Comparison of ENCODE assay signal across 30 cellular contexts in the genomic region with DNA sequence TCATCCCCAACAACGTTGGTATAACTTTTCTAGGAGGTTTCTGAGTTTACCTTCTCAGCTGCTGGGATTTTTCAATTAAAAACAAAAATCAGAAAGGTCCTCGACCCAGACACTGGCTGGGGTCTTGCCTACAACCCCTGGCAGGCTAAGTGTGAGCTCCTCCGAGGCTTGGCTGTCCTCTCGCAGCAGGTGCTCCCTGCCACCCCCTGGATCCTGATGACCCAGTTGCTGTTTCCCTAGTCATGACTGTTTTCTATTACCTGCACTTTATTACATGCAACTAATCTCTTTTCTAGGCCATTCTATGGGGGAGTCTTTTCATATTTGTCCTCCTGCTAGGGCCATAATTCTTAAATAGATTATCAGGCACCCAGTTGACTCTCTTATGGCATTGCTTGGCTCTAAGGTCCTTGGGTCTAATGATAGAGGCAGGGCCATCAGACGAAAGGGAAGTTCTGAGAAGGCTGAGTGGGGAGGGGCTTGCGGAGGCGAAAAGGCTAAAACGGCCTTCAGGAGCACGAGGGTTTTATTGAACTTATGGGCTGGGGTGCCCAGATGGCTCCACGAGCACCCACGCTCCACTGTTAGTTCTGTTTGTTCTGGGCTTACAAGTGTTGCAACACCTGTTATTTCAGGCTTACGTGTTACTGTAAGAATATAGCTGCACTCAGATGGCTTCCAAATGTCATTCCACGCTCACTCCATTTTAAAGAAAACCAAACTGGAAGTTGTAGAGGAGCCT.
DNase-seq lines count a peak whose midpoint lies in the region; ATAC-seq and TF ChIP-seq lines count a peak whose summit lies in the region.
"Had no signal": no experiment of that assay in that cellular context is flagged by ENCODE, and none has a peak within 500 bp of the region (broad histone marks: within the 10 kb centered on the region; RNA-seq: fewer than 3 reads in every experiment).

No MANE protein-coding gene starts in this region.

- no peak for TF ChIP-seq POLR2A in IMR-90 (IDR thresholded peaks at IDR 0.05; ENCODE audit: low read depth, low read length)

- H3K56ac ChIP-seq in IMR-90 (ENCODE audit: extremely low read depth, insufficient read depth, low read length): no peak overlapping the region

- CTCF ChIA-PET in BJ (lab: Yijun Ruan, JAX): interaction anchor here (1.0 kb wide), 2 partner anchors 12 to 16 kb away, joined by 3 read pairs; no protein-coding TSS in a partner anchor
- CTCF ChIA-PET in IMR-90 (lab: Yijun Ruan, JAX): no interaction called here
- CTCF ChIA-PET in SK-N-SH (lab: Yijun Ruan, JAX): interaction anchor here (0.6 kb wide), 1 partner anchor 19 kb away, joined by 3 read pairs; no protein-coding TSS in a partner anchor
- CTCF ChIA-PET in activated CD8-positive, alpha-beta T cell treated with anti-CD3 and anti-CD28 coated beads for 36 hours (lab: Charles Lee): interaction anchor here (1.5 kb wide), 1 partner anchor 9 kb away, joined by 7 read pairs; no protein-coding TSS in a partner anchor

- H2BK20ac ChIP-seq in IMR-90 (ENCODE audit: low read depth, low read length): no peak overlapping the region

- no peaks in the 10 kb centered on the region; the same call in 1 of the 2 replicates for H3K27me3 ChIP-seq in BJ (ENCODE audit: control insufficient read depth, insufficient read depth, low read length)
- H3K27me3 ChIP-seq in IMR-90 (ENCODE audit: control insufficient read depth, insufficient read depth, low read length): peaks cover 2% of the 10 kb centered on the region; the same call in 1 of the 2 replicates
- no peaks in the 10 kb centered on the region for H3K27me3 ChIP-seq in SJCRH30
- no peaks in the 10 kb centered on the region for H3K27me3 ChIP-seq in SK-N-SH (ENCODE audit: insufficient read depth)
- H3K27me3 ChIP-seq in lower lobe of right lung (ENCODE audit: low read depth): no peaks in the 10 kb centered on the region
- H3K27me3 ChIP-seq: dorsolateral prefrontal cortex, pancreas, right atrium auricular region had no signal

- peaks cover 7% of the 10 kb centered on the region for H3K36me3 Mint-ChIP-seq in activated CD8-positive, alpha-beta T cell treated with anti-CD3 and anti-CD28 coated beads for 36 hours (ENCODE audit: low read depth)
- H3K36me3 Mint-ChIP-seq: type B pancreatic cell had no signal

- peaks cover 8% of the 10 kb centered on the region for H3K9me3 ChIP-seq in IMR-90 (ENCODE audit: control insufficient read depth, insufficient read depth, low read length)
- 0 out of 2 replicates have a peak, but pooled peaks cover 11% of the 10 kb centered on the region for H3K9me3 ChIP-seq in SJCRH30 (replicated peaks)
- no peaks in the 10 kb centered on the region for H3K9me3 ChIP-seq in SK-N-SH
- H3K9me3 ChIP-seq in lower lobe of right lung: peaks cover 10% of the 10 kb centered on the region
- H3K9me3 ChIP-seq: Caco-2, pancreas had no signal

- H4K91ac ChIP-seq in IMR-90 (ENCODE audit: insufficient read depth, low read depth, low read length): no peak overlapping the region

- DNase-seq in BJ (ENCODE audit: low read depth) (peak; percentile 43), IMR-90 (no peak), SJCRH30 (peak; percentile 55 to 73), left lobe of liver (ENCODE audit: low spot score) (no peak), SK-N-SH (no peak), lower lobe of right lung (no peak)
- DNase-seq in activated CD8-positive, alpha-beta T cell treated with anti-CD3 and anti-CD28 coated beads for 36 hours: no peak
- DNase-seq: activated CD4-positive, alpha-beta T cell treated with anti-CD3 and anti-CD28 coated beads for 36 hours; activated CD8-positive, alpha-beta memory T cell treated with anti-CD3 and anti-CD28 coated beads for 24 hours; activated gamma-delta T cell treated with Interleukin-2 at 50 U/mL for 16 hours; activated T-cell treated with anti-CD3 and anti-CD28 coated beads, Interleukin-2, amount 50 U/mL, for 24 hours; C1 segment of cervical spinal cord; cerebellar nuclear complex; dorsolateral prefrontal cortex; glutamatergic neuron; NCI-H2029 treated with DMSO at 0.1 percent for 48 hours; NCI-H526; pancreas; stimulated activated CD4-positive, alpha-beta T cell treated with anti-CD3 and anti-CD28 coated beads, Interleukin-12 subunit alpha, Interleukin-12 subunit beta, amount 100 ng/mL, for 4 hours; stimulated activated CD4-positive, alpha-beta T cell treated with anti-CD3 and anti-CD28 coated beads, Interleukin-4, amount 100 ng/mL, for 1 hour; T-helper 17 cell had no signal

- H3K36me3 ChIP-seq in BJ (ENCODE audit: control insufficient read depth, insufficient read depth, low read length): no peaks in the 10 kb centered on the region
- H3K36me3 ChIP-seq in IMR-90 (ENCODE audit: control insufficient read depth, insufficient read depth, low read length): no peaks in the 10 kb centered on the region
- H3K36me3 ChIP-seq in SJCRH30: no peaks in the 10 kb centered on the region
- H3K36me3 ChIP-seq in SK-N-SH (replicated peaks in 1 of 2; ENCODE audit: control insufficient read depth in 1 of 2, insufficient read depth in 2 of 2, low read length in 1 of 2): no peaks in the 10 kb centered on the region
- H3K36me3 ChIP-seq in lower lobe of right lung: no peaks in the 10 kb centered on the region
- H3K36me3 ChIP-seq: HAP-1, pancreas, right atrium auricular region had no signal

- no peak overlapping the region for H2BK5ac ChIP-seq in IMR-90 (ENCODE audit: low read depth, low read length, poor library complexity, severe bottlenecking)

- no peaks in the 10 kb centered on the region for H4K20me1 ChIP-seq in IMR-90 (ENCODE audit: insufficient read depth, low read length)
- H4K20me1 ChIP-seq in SK-N-SH (ENCODE audit: insufficient read depth): no peaks in the 10 kb centered on the region

- in situ Hi-C loops in IMR-90 (cut with MboI; ENCODE audit: low sequenced_read_pairs): no loop called here

- no peak for TF ChIP-seq RAD21 in IMR-90 (IDR thresholded peaks at IDR 0.05; ENCODE audit: low read length)
- TF ChIP-seq RAD21 in SK-N-SH (IDR thresholded peaks at IDR 0.05; ENCODE audit: low read length): no peak

- H2AFZ ChIP-seq in IMR-90 (replicated peaks; ENCODE audit: low read length, poor library complexity) (no peak overlapping the region), SK-N-SH (ENCODE audit: low read depth) (no peak overlapping the region)

- 69% methylated on average over 8 of the region's 13 CpGs; no CpG with 5 or more reads in 1 of the 2 experiments for WGBS in IMR-90 (ENCODE audit: extremely low coverage in 2 of 2, insufficient read length in 1 of 2), 2 experiments
- WGBS in SK-N-SH (ENCODE audit: low lambda C conversion rate): 54% methylated on average over 13 of the region's 13 CpGs

- no peak overlapping the region for H2AK5ac ChIP-seq in IMR-90 (ENCODE audit: low read depth, low read length)

- no peak overlapping the region for H3K4ac ChIP-seq in IMR-90 (ENCODE audit: low read depth, low read length)

- no TSS peak for BruUV-seq in IMR-90 (replicated peaks; lab: Mats Ljungman, UMichigan)

- H2BK120ac ChIP-seq in IMR-90 (ENCODE audit: low read depth, low read length): no peak overlapping the region

- no peak for TF ChIP-seq EP300 in SK-N-SH (IDR thresholded peaks at IDR 0.05; ENCODE audit: borderline replicate concordance in 1 of 2, low read depth in 1 of 2, low read length in 1 of 2)

- H3K9me3 Mint-ChIP-seq in activated CD8-positive, alpha-beta T cell treated with anti-CD3 and anti-CD28 coated beads for 36 hours: peaks cover 13% of the 10 kb centered on the region

- H3K23ac ChIP-seq in IMR-90 (ENCODE audit: low read depth, low read length): no peak overlapping the region

- peaks cover 33% of the 10 kb centered on the region for H3K4me1 Mint-ChIP-seq in activated CD8-positive, alpha-beta T cell treated with anti-CD3 and anti-CD28 coated beads for 36 hours (ENCODE audit: low read depth)

- no peak overlapping the region for H3K9ac ChIP-seq in IMR-90 (ENCODE audit: low read depth, low read length)
- H3K9ac ChIP-seq in SK-N-SH: no peak overlapping the region

- no peak overlapping the region for H3K4me3 Mint-ChIP-seq in activated CD8-positive, alpha-beta T cell treated with anti-CD3 and anti-CD28 coated beads for 36 hours
- H3K4me3 Mint-ChIP-seq: activated CD4-positive, alpha-beta T cell treated with anti-CD3 and anti-CD28 coated beads for 36 hours; activated T-cell treated with anti-CD3 and anti-CD28 coated beads, Interleukin-2, amount 50 U/mL, for 24 hours; IgD-negative memory B cell; neural crest cell; T-helper 17 cell; type B pancreatic cell had no signal

- no peaks in the 10 kb centered on the region for H3K27me3 Mint-ChIP-seq in activated CD8-positive, alpha-beta T cell treated with anti-CD3 and anti-CD28 coated beads for 36 hours
- H3K27me3 Mint-ChIP-seq: activated CD4-positive, alpha-beta T cell treated with anti-CD3 and anti-CD28 coated beads for 36 hours; activated T-cell treated with anti-CD3 and anti-CD28 coated beads, Interleukin-2, amount 50 U/mL, for 24 hours; IgD-negative memory B cell; T-helper 17 cell; type B pancreatic cell had no signal

- H3K18ac ChIP-seq in IMR-90 (ENCODE audit: low read depth, low read length): no peak overlapping the region

- no peaks in the 10 kb centered on the region for H3F3A ChIP-seq in SK-N-SH (replicated peaks; ENCODE audit: insufficient read depth)

- TF ChIP-seq CTCF in BJ (IDR thresholded peaks at IDR 0.05; ENCODE audit: insufficient read depth, low read depth, low read length): no peak
- TF ChIP-seq CTCF in IMR-90 (conservative IDR thresholded peaks at IDR 0.05; ENCODE audit: low read depth, low read length): no peak
- TF ChIP-seq CTCF in SK-N-SH (IDR thresholded peaks at IDR 0.05): no peak
- TF ChIP-seq CTCF in activated CD8-positive, alpha-beta T cell treated with anti-CD3 and anti-CD28 coated beads for 36 hours (IDR thresholded peaks at IDR 0.05): no peak
- TF ChIP-seq CTCF in lower lobe of right lung (IDR thresholded peaks at IDR 0.05): no peak

- H3K9me2 ChIP-seq in SK-N-SH: no peaks in the 10 kb centered on the region

- H3K14ac ChIP-seq in IMR-90 (replicated peaks; ENCODE audit: low read depth, low read length): no peak overlapping the region

- no peaks in the 10 kb centered on the region for H3K79me2 ChIP-seq in SK-N-SH (ENCODE audit: insufficient read depth)

- dilution Hi-C loops in IMR-90 (cut with HindIII; ENCODE audit: low sequenced_read_pairs, unreplicated experiment): no loop called here

- POLR2A ChIA-PET in BJ (lab: Charles Lee): no interaction called here
- POLR2A ChIA-PET in IMR-90 (lab: Charles Lee; ENCODE audit: unreplicated experiment): no interaction called here
- POLR2A ChIA-PET in SK-N-SH (lab: Yijun Ruan, JAX): no interaction called here
- POLR2A ChIA-PET in activated CD8-positive, alpha-beta T cell treated with anti-CD3 and anti-CD28 coated beads for 36 hours (lab: Charles Lee): interaction anchor here (1.5 kb wide), 1 partner anchor 164 kb away, joined by 4 read pairs; no protein-coding TSS in a partner anchor

- H3K27ac Mint-ChIP-seq in activated CD8-positive, alpha-beta T cell treated with anti-CD3 and anti-CD28 coated beads for 36 hours: no peak overlapping the region
- H3K27ac Mint-ChIP-seq: activated T-cell treated with anti-CD3 and anti-CD28 coated beads, Interleukin-2, amount 50 U/mL, for 24 hours; T-helper 17 cell; type B pancreatic cell had no signal

- H3K79me1 ChIP-seq in IMR-90 (ENCODE audit: low read depth in 1 of 2, low read length in 2 of 2): no peaks in the 10 kb centered on the region

- intact Hi-C loops in IMR-90 (cut with micrococcal nuclease) (no loop called here), lower lobe of right lung (cut with DNase I) (no loop called here)
- intact Hi-C loops in activated CD8-positive, alpha-beta T cell treated with anti-CD3 and anti-CD28 coated beads for 36 hours (cut with micrococcal nuclease): no loop called here

- H3K4me3 ChIP-seq in BJ (ENCODE audit: low read depth, low read length): no peak overlapping the region
- H3K4me3 ChIP-seq in IMR-90 (ENCODE audit: insufficient read depth, low read depth, low read length): no peak overlapping the region
- no peak overlapping the region for H3K4me3 ChIP-seq in SJCRH30
- no peak overlapping the region for H3K4me3 ChIP-seq in SK-N-SH (ENCODE audit: low read depth in 2 of 2, low read length in 1 of 2)
- H3K4me3 ChIP-seq in lower lobe of right lung: no peak overlapping the region
- H3K4me3 ChIP-seq: HAP-1, lung, pancreas, right atrium auricular region had no signal

- H3K4me2 ChIP-seq in IMR-90 (ENCODE audit: low read depth, low read length) (no peak overlapping the region), SK-N-SH (no peak overlapping the region)

- no peak overlapping the region for H4K5ac ChIP-seq in IMR-90 (ENCODE audit: low read depth, low read length)

- H3K27ac ChIP-seq in IMR-90 (ENCODE audit: insufficient read depth, low read length) (no peak overlapping the region), SJCRH30 (peak overlapping the region; percentile 58), SK-N-SH (ENCODE audit: low read depth in 2 of 2, low read length in 1 of 2) (no peak overlapping the region), lower lobe of right lung (no peak overlapping the region)
- H3K27ac ChIP-seq: pancreas, right atrium auricular region, RWPE1 had no signal

- H4K8ac ChIP-seq in IMR-90 (ENCODE audit: low read depth in 2 of 2, low read length in 2 of 2): no peak overlapping the region

- no peak for ATAC-seq in IMR-90 (ENCODE audit: low read depth)
- ATAC-seq in left lobe of liver: peak; percentile 26
- ATAC-seq in activated CD8-positive, alpha-beta T cell treated with anti-CD3 and anti-CD28 coated beads for 36 hours: no peak
- ATAC-seq in lower lobe of right lung: no peak
- ATAC-seq: activated CD4-positive, alpha-beta T cell treated with anti-CD3 and anti-CD28 coated beads for 36 hours; pancreas; SK-N-SH treated with all-trans-retinoic acid at 6 μM for 48 hours; T-helper 17 cell had no signal

- no peaks in the 10 kb centered on the region for H3K9me1 ChIP-seq in IMR-90 (ENCODE audit: insufficient read depth, low read length)

- H3K4me1 ChIP-seq in IMR-90 (ENCODE audit: control insufficient read depth, insufficient read depth, low read length) (no peaks in the 10 kb centered on the region), SJCRH30 (peaks cover 18% of the 10 kb centered on the region), SK-N-SH (ENCODE audit: control insufficient read depth in 1 of 2, insufficient read depth in 2 of 2, low read depth in 1 of 2, low read length in 1 of 2) (no peaks in the 10 kb centered on the region), lower lobe of right lung (peaks cover 4% of the 10 kb centered on the region)
- H3K4me1 ChIP-seq: Caco-2, HAP-1, pancreas had no signal

- H2AK9ac ChIP-seq in IMR-90 (replicated peaks; ENCODE audit: low read depth, low read length, poor library complexity): no peak overlapping the region

- no peak overlapping the region for H2BK15ac ChIP-seq in IMR-90 (ENCODE audit: low read depth, low read length)

Comparison
In these comparisons a context has a peak if more than half of its experiments do, and no peak if none do; other contexts are left out.
1. DNase-seq: peak in BJ (single experiment) and SJCRH30 (2 of 2); none in IMR-90 (single experiment), left lobe of liver (single experiment), SK-N-SH (single experiment), activated CD8-positive, alpha-beta T cell treated with anti-CD3 and anti-CD28 coated beads for 36 hours (single experiment) and lower lobe of right lung (single experiment).